21 cellular contexts compared by ENCODE assay signal in the genomic region with DNA sequence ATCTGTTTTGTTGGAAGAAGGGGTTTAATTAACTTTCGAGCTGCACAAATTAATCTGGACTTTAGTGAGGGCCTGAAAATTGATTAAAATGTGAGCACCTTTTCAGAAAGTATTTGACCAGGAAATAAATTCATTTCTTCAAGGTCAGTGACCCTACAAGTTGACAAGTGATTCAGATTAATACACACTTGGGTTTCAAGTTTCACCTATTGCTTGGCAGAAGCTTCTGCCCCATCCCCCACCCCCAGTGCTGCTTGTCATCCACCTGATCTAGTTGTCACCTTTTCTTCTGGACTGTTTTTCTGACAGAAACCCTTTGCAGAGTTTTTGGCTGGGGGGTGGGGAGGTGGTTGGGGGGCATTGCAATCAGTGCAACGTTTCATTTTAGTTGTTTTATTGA. TPM values are rescaled to one million over a fixed set of nuclear protein-coding genes. Genes with fewer than 3 reads are reported as not detected.
DNase-seq lines count a peak whose midpoint lies in the region; ATAC-seq and TF ChIP-seq lines count a peak whose summit lies in the region.
"Had no signal": no experiment of that assay in that cellular context is flagged by ENCODE, and none has a peak within 500 bp of the region (broad histone marks: within the 10 kb centered on the region; RNA-seq: fewer than 3 reads in every experiment).

No MANE protein-coding gene starts in this region.

- POLR2A ChIA-PET in SK-N-SH (lab: Yijun Ruan, JAX) = no interaction called here

- no peaks in the 10 kb centered on the region for H3K79me2 ChIP-seq in SK-N-SH (ENCODE audit: insufficient read depth)

- CTCF ChIA-PET in SK-N-SH (lab: Yijun Ruan, JAX) = no interaction called here

- DNase-seq in DMS153 (lab: John Stamatoyannopoulos, UW) (peak; percentile 6), DMS153 treated with DMSO at 0.1 percent for 48 hours (lab: John Stamatoyannopoulos, UW; ENCODE audit: unreplicated experiment) (no peak), H7 (peak; percentile 7), NCI-H2171 (lab: John Stamatoyannopoulos, UW) (peak; percentile 34), body of pancreas (peak; percentile 37 to 76 (median 62)), SK-N-SH (no peak), HuH-7.5 (ENCODE audit: low spot score) (no peak)
- DNase-seq: AML-193, EL, HCEC 1CT, NCI-H187 treated with DMSO at 0.1 percent for 48 hours, NCI-H226, NCI-H526 treated with DMSO at 0.1 percent for 48 hours, RPMI8226, SIG-M5, T-helper 1 cell had no signal

- no peak overlapping the region for H3K4me2 ChIP-seq in SK-N-SH

- whole genome bisulfite sequencing in body of pancreas, 2 donors = 8 to 10% methylated on average over 2 of the region's 2 CpGs
- WGBS in SK-N-SH (ENCODE audit: low lambda C conversion rate) = 1% methylated on average over 2 of the region's 2 CpGs

- TF ChIP-seq POLR2A in body of pancreas (IDR thresholded peaks at IDR 0.05) = no peak

- peaks cover 6% of the 10 kb centered on the region for H3K4me1 ChIP-seq in body of pancreas
- no peaks in the 10 kb centered on the region for H3K4me1 ChIP-seq in SK-N-SH (ENCODE audit: control insufficient read depth in 1 of 2, insufficient read depth in 2 of 2, low read depth in 1 of 2, low read length in 1 of 2)

- no peaks in the 10 kb centered on the region for H3F3A ChIP-seq in SK-N-SH (replicated peaks; ENCODE audit: insufficient read depth)

- TF ChIP-seq RAD21 in SK-N-SH (IDR thresholded peaks at IDR 0.05; ENCODE audit: low read length) = no peak

- TF ChIP-seq EP300 in SK-N-SH (IDR thresholded peaks at IDR 0.05; ENCODE audit: borderline replicate concordance in 1 of 2, low read depth in 1 of 2, low read length in 1 of 2) = no peak

- H3K36me3 ChIP-seq in H7 (replicated peaks; ENCODE audit: control insufficient read depth, insufficient read depth, low read length) (no peaks in the 10 kb centered on the region), body of pancreas (replicated peaks in 1 of 2; ENCODE audit: insufficient read depth in 1 of 2, low read depth in 2 of 2) (no peaks in the 10 kb centered on the region), SK-N-SH (replicated peaks in 1 of 2; ENCODE audit: control insufficient read depth in 1 of 2, insufficient read depth in 2 of 2, low read length in 1 of 2) (no peaks in the 10 kb centered on the region)

- H3K9ac ChIP-seq in SK-N-SH = no peak overlapping the region

- ATAC-seq in body of pancreas = peak; percentile 77
- ATAC-seq in HG02642 (IDR thresholded peaks at IDR 0.05; ENCODE audit: poor library complexity, unreplicated experiment) = no peak
- ATAC-seq: GM12878, K562 had no signal

- H3K4me3 ChIP-seq in H7 (ENCODE audit: insufficient read depth, low read depth, low read length) (no peak overlapping the region), body of pancreas (no peak overlapping the region), SK-N-SH (ENCODE audit: low read depth in 2 of 2, low read length in 1 of 2) (no peak overlapping the region)
- H3K4me3 ChIP-seq: GM12878, K562 had no signal

- intact Hi-C loops in body of pancreas (cut with DNase I) = no loop called here

- H3K27me3 ChIP-seq in H7 (ENCODE audit: control insufficient read depth, insufficient read depth, low read length) = no peaks in the 10 kb centered on the region
- no peaks in the 10 kb centered on the region for H3K27me3 ChIP-seq in body of pancreas
- no peaks in the 10 kb centered on the region for H3K27me3 ChIP-seq in SK-N-SH (ENCODE audit: insufficient read depth)

- no peaks in the 10 kb centered on the region for H4K20me1 ChIP-seq in SK-N-SH (ENCODE audit: insufficient read depth)

- peak overlapping the region in 1 of 4 donors; percentile 25 for H3K27ac ChIP-seq in body of pancreas
- H3K27ac ChIP-seq in SK-N-SH (ENCODE audit: low read depth in 2 of 2, low read length in 1 of 2) = no peak overlapping the region
- H3K27ac ChIP-seq: 22Rv1, C4-2B had no signal

- no peaks in the 10 kb centered on the region for H3K9me3 ChIP-seq in body of pancreas
- H3K9me3 ChIP-seq in SK-N-SH = no peaks in the 10 kb centered on the region

- TF ChIP-seq CTCF in body of pancreas (IDR thresholded peaks at IDR 0.05) (no peak), SK-N-SH (IDR thresholded peaks at IDR 0.05) (no peak)

- H3K9me2 ChIP-seq in SK-N-SH = no peaks in the 10 kb centered on the region

- no peak overlapping the region for H2AFZ ChIP-seq in SK-N-SH (ENCODE audit: low read depth)

TF ChIP-seq in SK-N-SH, 30 proteins besides CTCF, POLR2A, EP300 and RAD21:
- TF ChIP-seq SMC3 (IDR thresholded peaks at IDR 0.05; ENCODE audit: low read depth, low read length) (no peak), TEAD4 (IDR thresholded peaks at IDR 0.05; ENCODE audit: borderline replicate concordance, insufficient read depth) (no peak), RCOR1 (IDR thresholded peaks at IDR 0.05; ENCODE audit: low read length) (no peak), GATA2 (CRISPR knock-in tag; IDR thresholded peaks at IDR 0.05) (no peak), POLR2AphosphoS5 (IDR thresholded peaks at IDR 0.05; ENCODE audit: low read depth, low read length) (no peak), CHD2 (IDR thresholded peaks at IDR 0.05; ENCODE audit: low read length, partially characterized antibody) (no peak), FOXJ3 (CRISPR knock-in tag; IDR thresholded peaks at IDR 0.05) (no peak), NRF1 (IDR thresholded peaks at IDR 0.05; ENCODE audit: low read depth, low read length) (no peak), JUND (IDR thresholded peaks at IDR 0.05) (no peak), TAF1 (IDR thresholded peaks at IDR 0.05; ENCODE audit: borderline replicate concordance, low read depth, low read length) (no peak), RXRA (IDR thresholded peaks at IDR 0.05; ENCODE audit: borderline replicate concordance, low read depth) (no peak)
- TF ChIP-seq, protein P1, sequence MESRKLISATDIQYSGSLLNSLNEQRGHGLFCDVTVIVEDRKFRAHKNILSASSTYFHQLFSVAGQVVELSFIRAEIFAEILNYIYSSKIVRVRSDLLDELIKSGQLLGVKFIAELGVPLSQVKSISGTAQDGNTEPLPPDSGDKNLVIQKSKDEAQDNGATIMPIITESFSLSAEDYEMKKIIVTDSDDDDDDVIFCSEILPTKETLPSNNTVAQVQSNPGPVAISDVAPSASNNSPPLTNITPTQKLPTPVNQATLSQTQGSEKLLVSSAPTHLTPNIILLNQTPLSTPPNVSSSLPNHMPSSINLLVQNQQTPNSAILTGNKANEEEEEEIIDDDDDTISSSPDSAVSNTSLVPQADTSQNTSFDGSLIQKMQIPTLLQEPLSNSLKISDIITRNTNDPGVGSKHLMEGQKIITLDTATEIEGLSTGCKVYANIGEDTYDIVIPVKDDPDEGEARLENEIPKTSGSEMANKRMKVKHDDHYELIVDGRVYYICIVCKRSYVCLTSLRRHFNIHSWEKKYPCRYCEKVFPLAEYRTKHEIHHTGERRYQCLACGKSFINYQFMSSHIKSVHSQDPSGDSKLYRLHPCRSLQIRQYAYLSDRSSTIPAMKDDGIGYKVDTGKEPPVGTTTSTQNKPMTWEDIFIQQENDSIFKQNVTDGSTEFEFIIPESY (IDR thresholded peaks at IDR 0.05; ENCODE audit: borderline replicate concordance, low read depth) = no peak
- TF ChIP-seq, protein P2, sequence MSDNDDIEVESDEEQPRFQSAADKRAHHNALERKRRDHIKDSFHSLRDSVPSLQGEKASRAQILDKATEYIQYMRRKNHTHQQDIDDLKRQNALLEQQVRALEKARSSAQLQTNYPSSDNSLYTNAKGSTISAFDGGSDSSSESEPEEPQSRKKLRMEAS (IDR thresholded peaks at IDR 0.05; ENCODE audit: low read depth) = no peak
- TF ChIP-seq, protein P3, sequence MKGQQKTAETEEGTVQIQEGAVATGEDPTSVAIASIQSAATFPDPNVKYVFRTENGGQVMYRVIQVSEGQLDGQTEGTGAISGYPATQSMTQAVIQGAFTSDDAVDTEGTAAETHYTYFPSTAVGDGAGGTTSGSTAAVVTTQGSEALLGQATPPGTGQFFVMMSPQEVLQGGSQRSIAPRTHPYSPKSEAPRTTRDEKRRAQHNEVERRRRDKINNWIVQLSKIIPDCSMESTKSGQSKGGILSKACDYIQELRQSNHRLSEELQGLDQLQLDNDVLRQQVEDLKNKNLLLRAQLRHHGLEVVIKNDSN (IDR thresholded peaks at IDR 0.05; ENCODE audit: borderline replicate concordance, low read depth) = no peak
- TF ChIP-seq, protein P4, sequence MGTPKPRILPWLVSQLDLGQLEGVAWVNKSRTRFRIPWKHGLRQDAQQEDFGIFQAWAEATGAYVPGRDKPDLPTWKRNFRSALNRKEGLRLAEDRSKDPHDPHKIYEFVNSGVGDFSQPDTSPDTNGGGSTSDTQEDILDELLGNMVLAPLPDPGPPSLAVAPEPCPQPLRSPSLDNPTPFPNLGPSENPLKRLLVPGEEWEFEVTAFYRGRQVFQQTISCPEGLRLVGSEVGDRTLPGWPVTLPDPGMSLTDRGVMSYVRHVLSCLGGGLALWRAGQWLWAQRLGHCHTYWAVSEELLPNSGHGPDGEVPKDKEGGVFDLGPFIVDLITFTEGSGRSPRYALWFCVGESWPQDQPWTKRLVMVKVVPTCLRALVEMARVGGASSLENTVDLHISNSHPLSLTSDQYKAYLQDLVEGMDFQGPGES (IDR thresholded peaks at IDR 0.05; ENCODE audit: low read depth, low read length) = no peak

RNA-seq across cellular contexts. Expression of gene RPRM, which starts 46.2 kb away (rescaled TPM):
- total RNA-seq in H7 (2014; rRNA removed; shearing (Covaris generic)) = 84.1 and 92.3 TPM in 2 replicates
- total RNA-seq in body of pancreas = not detected
- polyA plus RNA-seq in SK-N-SH (2012; rRNA removed) = 0.03 and 0.15 TPM in 2 replicates
- 0.07 TPM in 1 of 2 replicates, not detected in the other for polyA plus RNA-seq in SK-N-SH (2012; cell fraction: cytosol; rRNA removed)
- polyA plus RNA-seq in SK-N-SH (2012; cell fraction: nucleus; rRNA removed) = 0.06 and 0.07 TPM in 2 replicates
- total RNA-seq: GM12878, K562 had no signal
- polyA plus RNA-seq: K562 had no signal

Comparison
In these comparisons a context has a peak if more than half of its experiments do, and no peak if none do; other contexts are left out.
1. DNase-seq: peak in DMS153 (single experiment), H7 (single experiment), NCI-H2171 (single experiment) and body of pancreas (4 of 4); none in DMS153 treated with DMSO at 0.1 percent for 48 hours (single experiment), SK-N-SH (single experiment) and HuH-7.5 (single experiment).
2. RNA of gene RPRM, which starts 46.2 kb away (total RNA-seq): 84.1 to 92.3 TPM in H7; not detected in body of pancreas; every median in the first group is over 10 times any median in the second.